Comparison of ENCODE assay signal across 1 cellular context in genomic region chrX:20427173-20427770, GRCh38.
TF ChIP-seq lines count a peak whose summit lies in the region.

No MANE protein-coding gene starts in this region.

TF ChIP-seq in GM23338, 12 proteins besides CTCF, POLR2A, EP300 and RAD21 (continued from another document):
- TF ChIP-seq ZNF462 (CRISPR knock-in tag; IDR thresholded peaks at IDR 0.05), result no peak
- TF ChIP-seq EZH2phosphoT487 (IDR thresholded peaks at IDR 0.05; ENCODE audit: unreplicated experiment), result no peak
- TF ChIP-seq ZNF331 (CRISPR knock-in tag; IDR thresholded peaks at IDR 0.05; ENCODE audit: low read depth), result no peak
- TF ChIP-seq CREB1 (CRISPR knock-in tag; IDR thresholded peaks at IDR 0.05; ENCODE audit: low read depth), result no peak
- TF ChIP-seq JUNB (IDR thresholded peaks at IDR 0.05; ENCODE audit: unreplicated experiment), result no peak
- no peak for TF ChIP-seq EZH2 (IDR thresholded peaks at IDR 0.05; ENCODE audit: low read depth, unreplicated experiment)
- no peak for TF ChIP-seq ZNF114 (CRISPR knock-in tag; IDR thresholded peaks at IDR 0.05)
- no peak for TF ChIP-seq REST (IDR thresholded peaks at IDR 0.05; ENCODE audit: unreplicated experiment)
- no peak for TF ChIP-seq NANOG (IDR thresholded peaks at IDR 0.05; ENCODE audit: borderline replicate concordance)
- no peak for TF ChIP-seq POLR2AphosphoS5 (IDR thresholded peaks at IDR 0.05; ENCODE audit: low read depth)
TF ChIP-seq in GM23338: peak in this region for 0.
